24 cellular contexts compared by ENCODE assay signal in the genomic region with DNA sequence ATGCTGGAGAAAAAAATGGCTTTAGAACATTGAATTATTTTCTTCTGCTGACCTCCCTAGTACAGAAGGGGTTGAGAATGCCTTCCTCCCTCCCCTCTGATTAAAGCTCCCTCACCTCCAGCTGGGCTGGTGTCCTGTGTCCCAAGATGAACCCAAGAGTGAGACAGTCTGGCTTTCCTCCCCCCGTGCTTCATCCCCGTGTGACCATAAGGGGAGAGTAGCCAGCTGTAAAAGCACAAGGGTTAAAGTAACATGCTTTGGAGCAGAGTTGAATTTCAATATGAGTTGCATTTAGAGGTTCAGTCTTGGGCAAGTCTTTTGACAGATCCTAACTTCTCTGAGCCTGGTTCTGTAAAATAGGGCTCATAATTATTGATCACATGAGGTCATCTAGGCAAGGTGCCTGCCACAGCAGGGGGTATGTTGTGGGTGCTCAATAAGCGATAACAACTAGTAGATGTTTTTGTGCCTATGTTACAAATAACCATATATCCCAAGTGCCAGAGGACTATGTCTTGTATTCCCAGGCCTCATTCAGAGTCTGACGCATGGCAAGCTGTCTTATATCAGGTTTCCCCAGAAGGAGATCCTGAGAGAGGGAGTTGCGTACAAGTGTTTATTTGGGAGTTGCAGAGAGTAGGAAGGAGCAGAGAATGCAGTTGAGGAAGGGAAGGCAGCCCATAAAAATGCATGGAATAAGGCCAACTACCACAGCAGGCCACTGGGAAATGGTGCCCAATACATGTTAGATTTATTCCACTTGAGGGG. TPM values are rescaled to one million over a fixed set of nuclear protein-coding genes. Genes with fewer than 3 reads are reported as not detected.
DNase-seq lines count a peak whose midpoint lies in the region; ATAC-seq, FAIRE-seq and TF ChIP-seq lines count a peak whose summit lies in the region.
"Had no signal": no experiment of that assay in that cellular context is flagged by ENCODE, and none has a peak within 500 bp of the region (broad histone marks: within the 10 kb centered on the region; RNA-seq: fewer than 3 reads in every experiment).

No MANE protein-coding gene starts in this region.

- ATAC-seq in left ventricle myocardium superior: peak; percentile 48
- ATAC-seq in right cardiac atrium: no peak
- ATAC-seq in K562: no peak
- ATAC-seq in HG03439 (IDR thresholded peaks at IDR 0.05; ENCODE audit: unreplicated experiment): no peak
- ATAC-seq in HG02973 (IDR thresholded peaks at IDR 0.05; ENCODE audit: unreplicated experiment): no peak
- ATAC-seq: GM12878, HCT116 had no signal

- H3K4ac ChIP-seq in trophoblast cell (ENCODE audit: low read depth, low read length): no peak overlapping the region

- H3K27ac ChIP-seq in right cardiac atrium (ENCODE audit: low read length) (no peak overlapping the region), K562 (ENCODE audit: extremely low read depth, low read depth, low read length) (no peak overlapping the region), trophoblast cell (ENCODE audit: low read depth, low read length) (no peak overlapping the region)
- H3K27ac ChIP-seq: A549 had no signal

- H3K9me3 ChIP-seq in right cardiac atrium (ENCODE audit: control insufficient read depth, low read length): no peaks in the 10 kb centered on the region
- H3K9me3 ChIP-seq in K562 (replicated peaks; ENCODE audit: control insufficient read depth, insufficient read depth, low read depth, low read length): no peaks in the 10 kb centered on the region
- H3K9me3 ChIP-seq in trophoblast cell (ENCODE audit: insufficient read depth, low read depth, low read length): peaks cover 2% of the 10 kb centered on the region
- H3K9me3 ChIP-seq: A549, MG63 had no signal

- no peak overlapping the region for H3K14ac ChIP-seq in trophoblast cell (ENCODE audit: low read length)

- H2AFZ ChIP-seq in K562 (ENCODE audit: low read depth, low read length) (peak overlapping the region; percentile 17; the same call in 1 of the 2 replicates), trophoblast cell (ENCODE audit: insufficient read depth, low read length, poor library complexity) (no peak overlapping the region)

- WGBS in right cardiac atrium: 74% methylated on average over 5 of the region's 5 CpGs
- 39% methylated on average over 5 of the region's 5 CpGs for WGBS in K562 (ENCODE audit: insufficient coverage, low coverage, missing lambda C conversion rate)
- no CpG with 5 or more reads among the region's 5 CpGs for whole genome bisulfite sequencing in trophoblast cell (ENCODE audit: extremely low coverage, insufficient coverage, insufficient read length)

- H3K79me1 ChIP-seq in trophoblast cell (ENCODE audit: low read length): no peaks in the 10 kb centered on the region

- in situ Hi-C loops in K562 (cut with MboI) (no loop called here), GM13976 (cut with MboI; ENCODE audit: low sequenced_read_pairs, unreplicated experiment) (no loop called here)

- H4K20me1 ChIP-seq in K562 (replicated peaks; ENCODE audit: control insufficient read depth, insufficient read depth, low read length): no peaks in the 10 kb centered on the region

- no peaks in the 10 kb centered on the region for H3K27me3 ChIP-seq in right cardiac atrium (ENCODE audit: control insufficient read depth, insufficient read depth)
- H3K27me3 ChIP-seq in K562 (ENCODE audit: control insufficient read depth in 2 of 2, insufficient read depth in 2 of 2, low read length in 2 of 2): no peaks in the 10 kb centered on the region
- no peaks in the 10 kb centered on the region for H3K27me3 ChIP-seq in trophoblast cell (ENCODE audit: insufficient read depth, low read length)
- H3K27me3 ChIP-seq: MG63 had no signal

- no peak for FAIRE-seq in K562 (lab: Jason Lieb, UNC)
- FAIRE-seq: A549, GM12878, GM18507 had no signal

- no peak for TF ChIP-seq POLR2A in K562 (conservative IDR thresholded peaks at IDR 0.05)

- DNase-seq in left ventricle myocardium superior (no peak), right cardiac atrium (no peak), K562 (ENCODE audit: extremely low read depth in 1 of 4, low spot score in 3 of 4) (no peak), trophoblast cell (peak; percentile 66 to 76), GM13976 (ENCODE audit: low spot score) (no peak), HK-2 (ENCODE audit: unreplicated experiment) (no peak)
- DNase-seq: CD4-positive, CD25-positive, alpha-beta regulatory T cell; DMS79 treated with DMSO at 0.1 percent for 48 hours; GOT3; NCI-H1092 treated with DMSO at 0.1 percent for 48 hours; NCI-H2029 treated with DMSO at 0.1 percent for 48 hours; NCI-H226; NCI-H510A treated with DMSO at 0.1 percent for 48 hours had no signal

- TF ChIP-seq CTCF in K562 (IDR thresholded peaks at IDR 0.05 in 2 of 3, conservative IDR thresholded peaks at IDR 0.05 in 1 of 3; ENCODE audit: insufficient read depth in 2 of 3, low read depth in 1 of 3, low read length in 3 of 3): no peak
- no peak for TF ChIP-seq CTCF in GM13976 (IDR thresholded peaks at IDR 0.05; ENCODE audit: borderline replicate concordance, control extremely low read depth, extremely low read depth, insufficient read depth, missing control alignments)

- no peaks in the 10 kb centered on the region for H3K4me1 ChIP-seq in right cardiac atrium (ENCODE audit: control insufficient read depth, insufficient read depth, low read length)
- H3K4me1 ChIP-seq in K562 (replicated peaks in 1 of 2; ENCODE audit: control insufficient read depth in 2 of 2, insufficient read depth in 2 of 2, low read length in 2 of 2): peaks cover 40 to 65% of the 10 kb centered on the region in 2 experiments
- no peaks in the 10 kb centered on the region for H3K4me1 ChIP-seq in trophoblast cell (ENCODE audit: control insufficient read depth in 1 of 2, insufficient read depth in 2 of 2, low read length in 2 of 2)
- H3K4me1 ChIP-seq: A549 had no signal

- peak overlapping the region; percentile 29; the same call in 1 of the 2 replicates for H3K4me2 ChIP-seq in K562 (ENCODE audit: insufficient read depth, low read length)
- no peak overlapping the region for H3K4me2 ChIP-seq in trophoblast cell (ENCODE audit: low read length)
- H3K4me2 ChIP-seq: A549 had no signal

- no peak overlapping the region for H4K8ac ChIP-seq in trophoblast cell (ENCODE audit: low read depth, low read length)

- no peak overlapping the region for H3K23ac ChIP-seq in trophoblast cell (ENCODE audit: low read length)

- H2BK12ac ChIP-seq in trophoblast cell (ENCODE audit: low read length): no peak overlapping the region

- no peaks in the 10 kb centered on the region for H3K79me2 ChIP-seq in K562 (ENCODE audit: control insufficient read depth, insufficient read depth, low read length)
- H3K79me2 ChIP-seq in trophoblast cell (ENCODE audit: control insufficient read depth, insufficient read depth, low read length, poor library complexity): no peaks in the 10 kb centered on the region

- CTCF ChIA-PET in K562 (lab: Yijun Ruan, JAX; ENCODE audit: low intra/inter-chr PET ratio): no interaction called here

- TF ChIP-seq RAD21 in K562 (CRISPR knock-in tag; conservative IDR thresholded peaks at IDR 0.05 in 1 of 2, IDR thresholded peaks at IDR 0.05 in 1 of 2): no peak

- H3K36me3 ChIP-seq in K562 (ENCODE audit: control insufficient read depth, insufficient read depth, low read length): no peaks in the 10 kb centered on the region
- H3K36me3 ChIP-seq in trophoblast cell (ENCODE audit: control insufficient read depth in 1 of 2, insufficient read depth in 2 of 2, low read length in 2 of 2): no peaks in the 10 kb centered on the region
- H3K36me3 ChIP-seq: MG63 had no signal

- H4K12ac ChIP-seq in trophoblast cell (ENCODE audit: low read depth, low read length): no peak overlapping the region

- H3K18ac ChIP-seq in trophoblast cell (ENCODE audit: low read length): no peak overlapping the region

- H3K4me3 ChIP-seq in right cardiac atrium (ENCODE audit: low read length): no peak overlapping the region
- no peak overlapping the region for H3K4me3 ChIP-seq in K562
- no peak overlapping the region for H3K4me3 ChIP-seq in trophoblast cell (ENCODE audit: low read depth, low read length)
- H3K4me3 ChIP-seq: A549, GM12878, MG63 had no signal

- no peak for TF ChIP-seq EP300 in K562 (IDR thresholded peaks at IDR 0.05; ENCODE audit: low read length)

- no peaks in the 10 kb centered on the region for H3K9me1 ChIP-seq in K562 (ENCODE audit: control insufficient read depth, insufficient read depth, low read length)

- intact Hi-C loops in left ventricle myocardium superior (cut with micrococcal nuclease): no loop called here
- intact Hi-C loops in right cardiac atrium (cut with DNase I): no loop called here
- intact Hi-C loops in K562 (cut with micrococcal nuclease): loop anchor here (2.0 kb wide), 1 partner anchor 38 kb away; no protein-coding TSS in a partner anchor

- no peak overlapping the region for H2BK5ac ChIP-seq in trophoblast cell (ENCODE audit: low read depth, low read length, poor library complexity)

- POLR2A ChIA-PET in K562 (lab: Yijun Ruan, JAX): interaction anchor here (0.6 to 1.6 kb wide), 6 partner anchors 10 to 75 kb away, joined by 3 to 5 read pairs (median 3); no protein-coding TSS in a partner anchor

- no TSS peak for BruUV-seq in K562 (replicated peaks; lab: Mats Ljungman, UMichigan)

- no peak overlapping the region for H2BK120ac ChIP-seq in trophoblast cell (ENCODE audit: insufficient read depth, low read length, poor library complexity)

- no peak overlapping the region for H4K91ac ChIP-seq in trophoblast cell (ENCODE audit: low read depth, low read length)

- H2AK5ac ChIP-seq in trophoblast cell (ENCODE audit: low read length): no peak overlapping the region

- peak overlapping the region in 1 of 2 experiments; percentile 73; a peak in 1 of 4 replicates for H3K9ac ChIP-seq in K562 (ENCODE audit: insufficient read depth in 1 of 2, low read depth in 2 of 2, low read length in 2 of 2)
- no peak overlapping the region for H3K9ac ChIP-seq in trophoblast cell (ENCODE audit: low read length)

RNA-seq across cellular contexts. Expression of a gene that starts 4.1 kb away (rescaled TPM):
- total RNA-seq in left ventricle myocardium superior (not detected), right cardiac atrium (under 1 TPM in 1 of 4 donors, not detected in 3; 0.23 TPM), K562 (2014; rRNA removed) (18.5 and 33.0 TPM in 2 replicates), K562 (2014; rRNA removed; fragmentation: Illumina TruSeq; extraction: Trizol) (23.6 and 29.8 TPM in 2 replicates), K562 (2015; rRNA removed; fragmentation: Illumina TruSeq; extraction: Trizol) (44.8 and 50.1 TPM in 2 replicates), K562 (2021) (16.4 and 30.5 TPM in 2 replicates)
- polyA plus RNA-seq in right cardiac atrium (0.16 TPM), K562 (2011; rRNA removed) (1.8 and 7.2 TPM in 2 replicates), K562 (2014; fragmentation: Illumina TruSeq; extraction: Trizol) (23.3 and 24.4 TPM in 2 replicates), K562 (2014; fragmentation: Nextera tagmentation; extraction: Ambion mirVana) (10 to 100 TPM; 42.9 to 78.0 TPM), K562 (2014; rRNA removed) (26.6 and 31.8 TPM in 2 replicates)
- 1.2 and 1.9 TPM in 2 replicates for total RNA-seq in K562 (2011; cell fraction: chromatin; rRNA removed; ENCODE audit: low replicate concordance)
- 0.50 and 0.92 TPM in 2 replicates for total RNA-seq in K562 (2011; cell fraction: nucleolus; rRNA removed)
- total RNA-seq in K562 (2011; cell fraction: nucleoplasm; rRNA removed): 1.4 and 1.8 TPM in 2 replicates
- polyA plus RNA-seq in K562 (2011; cell fraction: cytosol; rRNA removed): 2.2 and 5.4 TPM in 2 replicates
- polyA plus RNA-seq in K562 (2011; cell fraction: nucleus; rRNA removed): 1.0 and 2.0 TPM in 2 replicates
- polyA plus RNA-seq in K562 (2012): 39.0 and 49.3 TPM in 2 replicates
- polyA minus RNA-seq in K562 (2011; rRNA and poly(A)+ RNA removed): 0.21 and 1.1 TPM in 2 replicates
- polyA minus RNA-seq in K562 (2011; cell fraction: cytosol; rRNA and poly(A)+ RNA removed): not detected in 2 replicates
- polyA minus RNA-seq in K562 (2011; cell fraction: nucleus; rRNA and poly(A)+ RNA removed): 0.56 TPM in 1 of 2 replicates, not detected in the other
- 0.04 and 0.11 TPM in 2 replicates for polyA plus RNA-seq in trophoblast cell (2013)
- total RNA-seq: CD4-positive, CD25-positive, alpha-beta regulatory T cell; LHCN-M2; Right ventricle myocardium inferior; SK-MEL-5 had no signal
- polyA plus RNA-seq: A549, BJ had no signal

RNA-seq across cellular contexts. Expression of a gene that starts 5.4 kb away (rescaled TPM):
- total RNA-seq in left ventricle myocardium superior (not detected), right cardiac atrium (not detected), K562 (2014; rRNA removed) (not detected in 2 replicates), K562 (2014; rRNA removed; fragmentation: Illumina TruSeq; extraction: Trizol) (not detected in 2 replicates), K562 (2015; rRNA removed; fragmentation: Illumina TruSeq; extraction: Trizol) (0.18 TPM in 1 of 2 replicates, not detected in the other), K562 (2021) (not detected in 2 replicates)
- polyA plus RNA-seq in right cardiac atrium (not detected), K562 (2011; rRNA removed) (not detected in 2 replicates), K562 (2014; fragmentation: Illumina TruSeq; extraction: Trizol) (not detected in 2 replicates), K562 (2014; fragmentation: Nextera tagmentation; extraction: Ambion mirVana) (under 1 TPM; 0.38 to 0.55 TPM), K562 (2014; rRNA removed) (not detected in 2 replicates)
- total RNA-seq in K562 (2011; cell fraction: chromatin; rRNA removed; ENCODE audit: low replicate concordance): not detected in 2 replicates
- not detected in 2 replicates for total RNA-seq in K562 (2011; cell fraction: nucleolus; rRNA removed)
- not detected in 2 replicates for total RNA-seq in K562 (2011; cell fraction: nucleoplasm; rRNA removed)
- polyA plus RNA-seq in K562 (2011; cell fraction: cytosol; rRNA removed): 0.07 TPM in 1 of 2 replicates, not detected in the other
- not detected in 2 replicates for polyA plus RNA-seq in K562 (2011; cell fraction: nucleus; rRNA removed)
- not detected in 2 replicates for polyA plus RNA-seq in K562 (2012)
- polyA minus RNA-seq in K562 (2011; rRNA and poly(A)+ RNA removed): not detected in 2 replicates
- not detected in 2 replicates for polyA minus RNA-seq in K562 (2011; cell fraction: cytosol; rRNA and poly(A)+ RNA removed)
- polyA minus RNA-seq in K562 (2011; cell fraction: nucleus; rRNA and poly(A)+ RNA removed): not detected in 2 replicates
- polyA plus RNA-seq in trophoblast cell (2013): not detected in 2 replicates
- total RNA-seq: CD4-positive, CD25-positive, alpha-beta regulatory T cell; GM12878; LHCN-M2; Right ventricle myocardium inferior; SK-MEL-5 had no signal
- polyA plus RNA-seq: A549; BJ; CD4-positive, CD25-positive, alpha-beta regulatory T cell; GM12878 had no signal

RNA-seq across cellular contexts. Expression of a gene that starts 40.6 kb away (rescaled TPM):
- total RNA-seq in left ventricle myocardium superior (20.6 TPM), right cardiac atrium (10 to 100 TPM; 24.1 to 37.0 (median 30.7) TPM), K562 (2014; rRNA removed) (98.9 and 141 TPM in 2 replicates), K562 (2014; rRNA removed; fragmentation: Illumina TruSeq; extraction: Trizol) (120 and 132 TPM in 2 replicates), K562 (2015; rRNA removed; fragmentation: Illumina TruSeq; extraction: Trizol) (135 and 143 TPM in 2 replicates), K562 (2021) (254 and 257 TPM in 2 replicates)
- polyA plus RNA-seq in right cardiac atrium (20.7 TPM), K562 (2011; rRNA removed) (141 and 235 TPM in 2 replicates), K562 (2014; fragmentation: Illumina TruSeq; extraction: Trizol) (244 and 281 TPM in 2 replicates), K562 (2014; fragmentation: Nextera tagmentation; extraction: Ambion mirVana) (100 to 1,000 TPM in 1 of 2 experiments, 10 to 100 TPM in 1; 63.7 to 216 TPM), K562 (2014; rRNA removed) (139 and 160 TPM in 2 replicates)
- total RNA-seq in K562 (2011; cell fraction: chromatin; rRNA removed; ENCODE audit: low replicate concordance): 241 and 427 TPM in 2 replicates
- 393 and 402 TPM in 2 replicates for total RNA-seq in K562 (2011; cell fraction: nucleolus; rRNA removed)
- 340 and 369 TPM in 2 replicates for total RNA-seq in K562 (2011; cell fraction: nucleoplasm; rRNA removed)
- polyA plus RNA-seq in K562 (2011; cell fraction: cytosol; rRNA removed): 358 and 452 TPM in 2 replicates
- polyA plus RNA-seq in K562 (2011; cell fraction: nucleus; rRNA removed): 327 and 364 TPM in 2 replicates
- polyA plus RNA-seq in K562 (2012): 192 and 193 TPM in 2 replicates
- polyA minus RNA-seq in K562 (2011; rRNA and poly(A)+ RNA removed): 162 and 237 TPM in 2 replicates
- 86.6 and 143 TPM in 2 replicates for polyA minus RNA-seq in K562 (2011; cell fraction: cytosol; rRNA and poly(A)+ RNA removed)
- 116 and 125 TPM in 2 replicates for polyA minus RNA-seq in K562 (2011; cell fraction: nucleus; rRNA and poly(A)+ RNA removed)
- 3.7 and 4.0 TPM in 2 replicates for polyA plus RNA-seq in trophoblast cell (2013)

RNA-seq across cellular contexts. Expression of a gene that starts 48.2 kb away (rescaled TPM):
- total RNA-seq in left ventricle myocardium superior (4.5 TPM), right cardiac atrium (not detected), K562 (2014; rRNA removed) (not detected in 2 replicates), K562 (2014; rRNA removed; fragmentation: Illumina TruSeq; extraction: Trizol) (not detected in 2 replicates), K562 (2015; rRNA removed; fragmentation: Illumina TruSeq; extraction: Trizol) (not detected in 2 replicates), K562 (2021) (not detected in 2 replicates)
- polyA plus RNA-seq in right cardiac atrium (0.20 TPM), K562 (2011; rRNA removed) (not detected in 2 replicates), K562 (2014; fragmentation: Illumina TruSeq; extraction: Trizol) (not detected in 2 replicates), K562 (2014; fragmentation: Nextera tagmentation; extraction: Ambion mirVana) (not detected), K562 (2014; rRNA removed) (not detected in 2 replicates)
- total RNA-seq in K562 (2011; cell fraction: chromatin; rRNA removed; ENCODE audit: low replicate concordance): not detected in 2 replicates
- total RNA-seq in K562 (2011; cell fraction: nucleolus; rRNA removed): not detected in 2 replicates
- not detected in 2 replicates for total RNA-seq in K562 (2011; cell fraction: nucleoplasm; rRNA removed)
- polyA plus RNA-seq in K562 (2011; cell fraction: cytosol; rRNA removed): 0.07 TPM in 1 of 2 replicates, not detected in the other
- polyA plus RNA-seq in K562 (2011; cell fraction: nucleus; rRNA removed): not detected in 2 replicates
- not detected in 2 replicates for polyA plus RNA-seq in K562 (2012)
- not detected in 2 replicates for polyA minus RNA-seq in K562 (2011; rRNA and poly(A)+ RNA removed)
- polyA minus RNA-seq in K562 (2011; cell fraction: cytosol; rRNA and poly(A)+ RNA removed): not detected in 2 replicates
- polyA minus RNA-seq in K562 (2011; cell fraction: nucleus; rRNA and poly(A)+ RNA removed): not detected in 2 replicates
- 0.07 and 0.11 TPM in 2 replicates for polyA plus RNA-seq in trophoblast cell (2013)
- total RNA-seq: CD4-positive, CD25-positive, alpha-beta regulatory T cell; GM12878; LHCN-M2; SK-MEL-5 had no signal
- polyA plus RNA-seq: BJ; CD4-positive, CD25-positive, alpha-beta regulatory T cell had no signal

RNA-seq across cellular contexts. Expression of a gene that starts 50.7 kb away (rescaled TPM):
- total RNA-seq in left ventricle myocardium superior (38.4 TPM), right cardiac atrium (10 to 100 TPM; 43.1 to 46.6 (median 43.4) TPM), K562 (2014; rRNA removed) (257 and 316 TPM in 2 replicates), K562 (2014; rRNA removed; fragmentation: Illumina TruSeq; extraction: Trizol) (216 and 243 TPM in 2 replicates), K562 (2015; rRNA removed; fragmentation: Illumina TruSeq; extraction: Trizol) (259 and 269 TPM in 2 replicates), K562 (2021) (224 and 245 TPM in 2 replicates)
- polyA plus RNA-seq in right cardiac atrium (35.0 TPM), K562 (2011; rRNA removed) (232 and 251 TPM in 2 replicates), K562 (2014; fragmentation: Illumina TruSeq; extraction: Trizol) (314 and 416 TPM in 2 replicates), K562 (2014; fragmentation: Nextera tagmentation; extraction: Ambion mirVana) (10 to 100 TPM; 91.1 to 96.0 TPM), K562 (2014; rRNA removed) (224 and 238 TPM in 2 replicates)
- 63.0 and 84.0 TPM in 2 replicates for total RNA-seq in K562 (2011; cell fraction: chromatin; rRNA removed; ENCODE audit: low replicate concordance)
- 50.7 and 51.9 TPM in 2 replicates for total RNA-seq in K562 (2011; cell fraction: nucleolus; rRNA removed)
- total RNA-seq in K562 (2011; cell fraction: nucleoplasm; rRNA removed): 52.0 and 58.5 TPM in 2 replicates
- 291 and 330 TPM in 2 replicates for polyA plus RNA-seq in K562 (2011; cell fraction: cytosol; rRNA removed)
- 122 and 133 TPM in 2 replicates for polyA plus RNA-seq in K562 (2011; cell fraction: nucleus; rRNA removed)
- 172 and 211 TPM in 2 replicates for polyA plus RNA-seq in K562 (2012)
- polyA minus RNA-seq in K562 (2011; rRNA and poly(A)+ RNA removed): 224 and 271 TPM in 2 replicates
- 164 and 173 TPM in 2 replicates for polyA minus RNA-seq in K562 (2011; cell fraction: cytosol; rRNA and poly(A)+ RNA removed)
- polyA minus RNA-seq in K562 (2011; cell fraction: nucleus; rRNA and poly(A)+ RNA removed): 25.0 and 46.5 TPM in 2 replicates
- 113 and 120 TPM in 2 replicates for polyA plus RNA-seq in trophoblast cell (2013)

Comparison
In these comparisons a context has a peak if more than half of its experiments do, and no peak if none do; other contexts are left out.
1. DNase-seq: peak in trophoblast cell (2 of 2); none in left ventricle myocardium superior (single experiment), right cardiac atrium (0 of 3), K562 (0 of 4), GM13976 (single experiment) and HK-2 (single experiment).